Comparison of ENCODE assay signal across 10 cellular contexts in the genomic region with DNA sequence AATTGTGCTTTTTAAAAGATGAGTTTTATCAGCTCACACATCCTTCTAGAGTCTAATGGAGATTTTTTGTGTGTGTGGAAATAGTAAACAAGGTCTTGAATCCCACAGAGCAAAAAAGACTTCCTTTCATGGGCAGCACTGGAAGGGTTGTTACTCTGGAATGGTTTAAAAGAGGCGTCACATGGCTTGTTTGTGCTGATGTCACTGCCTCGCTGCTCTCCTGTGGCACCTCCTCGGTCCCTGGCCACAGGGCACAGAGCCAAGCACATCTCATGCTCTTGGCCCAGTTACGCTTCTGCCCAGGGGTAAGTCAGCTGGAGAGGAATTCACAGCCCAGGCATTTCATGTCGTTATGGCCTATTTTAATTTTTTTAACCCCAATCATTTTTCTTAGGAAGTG. TPM values are rescaled to one million over a fixed set of nuclear protein-coding genes. Genes with fewer than 3 reads are reported as not detected.
DNase-seq lines count a peak whose midpoint lies in the region; ATAC-seq and TF ChIP-seq lines count a peak whose summit lies in the region.
"Had no signal": no experiment of that assay in that cellular context is flagged by ENCODE, and none has a peak within 500 bp of the region (broad histone marks: within the 10 kb centered on the region; RNA-seq: fewer than 3 reads in every experiment).

No MANE protein-coding gene starts in this region.

- H3K9me3 ChIP-seq in adrenal gland (replicated peaks in 1 of 3) (no peaks in the 10 kb centered on the region), gastrocnemius medialis (no peaks in the 10 kb centered on the region)

- peak in 1 of 2 donors; percentile 20 for TF ChIP-seq POLR2A in adrenal gland (IDR thresholded peaks at IDR 0.05)
- peak in 1 of 2 donors; percentile 30 for TF ChIP-seq POLR2A in gastrocnemius medialis (IDR thresholded peaks at IDR 0.05)

- ATAC-seq in left cardiac atrium (peak; percentile 71 to 80), gastrocnemius medialis (peak; percentile 66 to 74), HG02852 (IDR thresholded peaks at IDR 0.05; ENCODE audit: unreplicated experiment) (no peak), HG03571 (IDR thresholded peaks at IDR 0.05; ENCODE audit: unreplicated experiment) (no peak)

- no peak overlapping the region for H3K4me3 Mint-ChIP-seq in mesothelial cell of epicardium

- H3K9me3 Mint-ChIP-seq in mesothelial cell of epicardium: no peaks in the 10 kb centered on the region

- H3K27me3 ChIP-seq in adrenal gland (no peaks in the 10 kb centered on the region), gastrocnemius medialis (no peaks in the 10 kb centered on the region)
- H3K27me3 ChIP-seq: cardiac muscle cell had no signal

- H3K27ac Mint-ChIP-seq in mesothelial cell of epicardium: no peak overlapping the region

- TF ChIP-seq CTCF in adrenal gland (IDR thresholded peaks at IDR 0.05): no peak
- TF ChIP-seq CTCF in gastrocnemius medialis (IDR thresholded peaks at IDR 0.05 in 4 of 5, conservative IDR thresholded peaks at IDR 0.05 in 1 of 5): no peak
- no peak for TF ChIP-seq CTCF in mesothelial cell of epicardium (IDR thresholded peaks at IDR 0.05; ENCODE audit: unreplicated experiment)

- in situ Hi-C loops in gastrocnemius medialis (cut with MboI; ENCODE audit: low sequenced_read_pairs in 4 of 4): no loop called here

- H3K27me3 Mint-ChIP-seq in mesothelial cell of epicardium (ENCODE audit: low read depth): no peaks in the 10 kb centered on the region

- peaks cover 31% of the 10 kb centered on the region for H3K36me3 Mint-ChIP-seq in mesothelial cell of epicardium

- WGBS in adrenal gland, 4 donors: 11 to 25% (median 19%) methylated on average over 5 of the region's 5 CpGs

- H3K4me1 Mint-ChIP-seq in mesothelial cell of epicardium: no peaks in the 10 kb centered on the region

- H3K4me1 ChIP-seq in adrenal gland (replicated peaks in 1 of 2) (peaks cover 29 to 34% of the 10 kb centered on the region in 2 donors), gastrocnemius medialis (peaks cover 34 to 50% of the 10 kb centered on the region in 2 donors)

- peak; percentile 90 for DNase-seq in EL
- DNase-seq in adrenal gland: peak; percentile 88 to 95 (median 93)
- peak; percentile 86 for DNase-seq in left cardiac atrium
- DNase-seq in gastrocnemius medialis: peak; percentile 74 to 80
- no peak for DNase-seq in mesothelial cell of epicardium (ENCODE audit: low spot score in 2 of 2, unreplicated experiment in 2 of 2)
- DNase-seq in activated CD4-positive, alpha-beta T cell treated with anti-CD3 and anti-CD28 coated beads, Interleukin-2, amount 50 U/mL, for 1 hour: no peak
- DNase-seq: small intestine had no signal

- intact Hi-C loops in adrenal gland (cut with DNase I) (no loop called here), left cardiac atrium (cut with DNase I) (loop anchor here in 1 of 2 donors (5.0 kb wide), 1 partner anchor 103 kb away; no protein-coding TSS in a partner anchor), gastrocnemius medialis (cut with DNase I; ENCODE audit: low total_unique reads) (no loop called here)

- H3K4me3 ChIP-seq in adrenal gland (no peak overlapping the region), gastrocnemius medialis (no peak overlapping the region)
- H3K4me3 ChIP-seq: cardiac muscle cell had no signal

- H3K27ac ChIP-seq in adrenal gland (peak overlapping the region in 4 of 5 donors; percentile 25 to 84 (median 78)), gastrocnemius medialis (peak overlapping the region; percentile 69 to 89 (median 78))
- H3K27ac ChIP-seq: cardiac muscle cell had no signal

- H3K36me3 ChIP-seq in adrenal gland (replicated peaks in 1 of 2): peaks cover 0 to 45% of the 10 kb centered on the region in 2 donors
- H3K36me3 ChIP-seq in gastrocnemius medialis: peaks cover 0 to 25% of the 10 kb centered on the region in 2 donors

RNA-seq across cellular contexts. Expression of gene PGPEP1L, which starts 53.2 kb away (rescaled TPM):
- total RNA-seq in adrenal gland: not detected
- polyA plus RNA-seq in adrenal gland: under 1 TPM in 1 of 3 donors, not detected in 2; 0.10 TPM
- total RNA-seq in left cardiac atrium: 1 to 10 TPM; 1.2 to 1.3 TPM
- 1 to 10 TPM; 2.9 to 7.1 (median 3.5) TPM for total RNA-seq in gastrocnemius medialis
- not detected in 3 replicates for total RNA-seq in mesothelial cell of epicardium
- total RNA-seq: cardiac muscle cell had no signal
- polyA plus RNA-seq: cardiac muscle cell had no signal

Comparison
In these comparisons a context has a peak if more than half of its experiments do, and no peak if none do; other contexts are left out.
1. DNase-seq: peak in EL (single experiment), adrenal gland (7 of 7), left cardiac atrium (single experiment) and gastrocnemius medialis (2 of 2); none in mesothelial cell of epicardium (0 of 2) and activated CD4-positive, alpha-beta T cell treated with anti-CD3 and anti-CD28 coated beads, Interleukin-2, amount 50 U/mL, for 1 hour (single experiment).
2. ATAC-seq: peak in left cardiac atrium (2 of 2) and gastrocnemius medialis (2 of 2); none in HG02852 (single experiment) and HG03571 (single experiment).